In the genomic region with DNA sequence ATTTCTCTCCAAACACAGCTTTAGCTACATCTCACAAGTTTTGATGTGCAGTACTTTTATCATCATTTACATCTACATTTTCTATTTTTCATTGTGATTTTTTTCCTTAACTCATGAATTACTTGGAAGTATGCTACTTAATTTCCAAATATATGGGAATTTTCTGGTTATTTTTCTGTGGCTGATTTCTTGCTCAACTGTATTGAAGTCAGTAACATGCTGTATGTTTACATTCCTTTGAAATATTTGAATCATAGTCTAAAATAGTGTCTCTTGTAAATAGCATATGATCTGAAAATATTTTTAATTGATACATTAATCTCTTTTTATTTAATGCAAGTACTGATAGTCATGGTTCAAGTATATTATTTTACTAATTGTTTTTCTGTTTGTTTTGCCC, we compare ENCODE assay signal across 20 cellular contexts.
"Had no signal": no experiment of that assay in that cellular context is flagged by ENCODE, and none has a peak within 500 bp of the region (broad histone marks: within the 10 kb centered on the region; RNA-seq: fewer than 3 reads in every experiment).

No MANE protein-coding gene starts in this region.

- FAIRE-seq: colon, pancreas, urothelium cell line had no signal

- DNase-seq: effector memory CD8-positive, alpha-beta T cell; foreskin fibroblast; glutamatergic neuron; immature natural killer cell; left colon; left ventricle myocardium superior; mesendoderm; naive B cell; occipital lobe; pancreas; right cardiac atrium; stimulated activated CD4-positive, alpha-beta T cell treated with anti-CD3 and anti-CD28 coated beads, Interleukin-2, amount 100 ng/mL, for 48 hours; stimulated activated naive CD4-positive, alpha-beta T cell treated with Interleukin-2 at 50 U/mL for 16 hours; thyroid gland had no signal

- H3K4me3 ChIP-seq: esophagus muscularis mucosa, gastroesophageal sphincter, pancreas, smooth muscle cell, suprapubic skin, thyroid gland had no signal
